1 cellular context compared by ENCODE assay signal in the genomic region with DNA sequence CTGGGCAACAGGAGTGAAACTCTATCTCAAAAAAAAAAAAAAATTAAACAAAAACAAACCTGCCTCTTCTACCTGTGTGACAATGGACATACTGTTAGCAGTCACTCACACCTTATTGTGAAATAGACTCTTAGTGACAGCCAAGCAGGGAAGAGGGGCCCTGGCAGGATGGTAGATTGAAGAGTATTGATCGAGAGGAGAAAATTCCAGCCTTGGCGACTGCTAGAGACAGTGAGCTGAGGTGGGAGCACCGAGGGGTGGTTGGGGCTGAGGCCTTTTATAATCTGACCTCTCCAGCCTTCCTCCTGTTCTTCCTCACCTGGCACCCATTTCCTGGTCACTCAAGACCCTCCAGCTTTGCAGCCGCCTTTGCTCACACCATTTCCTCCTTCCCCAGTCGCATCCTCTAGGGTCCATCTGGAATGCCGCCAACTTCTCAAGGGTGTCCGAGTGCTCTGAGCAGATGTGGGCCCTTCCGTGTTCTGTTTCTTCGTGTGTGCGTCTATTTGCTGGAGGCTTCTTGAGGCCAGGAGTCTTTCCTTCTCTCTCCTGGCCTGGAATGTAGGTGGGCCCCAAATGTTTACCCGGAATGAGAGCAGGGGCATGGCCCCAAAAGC.
TF ChIP-seq lines count a peak whose summit lies in the region.

No MANE protein-coding gene starts in this region.

TF ChIP-seq in HepG2, 621 proteins besides CTCF, POLR2A, EP300 and RAD21 (continued from another document and continues in another):
- TF ChIP-seq, protein P1, sequence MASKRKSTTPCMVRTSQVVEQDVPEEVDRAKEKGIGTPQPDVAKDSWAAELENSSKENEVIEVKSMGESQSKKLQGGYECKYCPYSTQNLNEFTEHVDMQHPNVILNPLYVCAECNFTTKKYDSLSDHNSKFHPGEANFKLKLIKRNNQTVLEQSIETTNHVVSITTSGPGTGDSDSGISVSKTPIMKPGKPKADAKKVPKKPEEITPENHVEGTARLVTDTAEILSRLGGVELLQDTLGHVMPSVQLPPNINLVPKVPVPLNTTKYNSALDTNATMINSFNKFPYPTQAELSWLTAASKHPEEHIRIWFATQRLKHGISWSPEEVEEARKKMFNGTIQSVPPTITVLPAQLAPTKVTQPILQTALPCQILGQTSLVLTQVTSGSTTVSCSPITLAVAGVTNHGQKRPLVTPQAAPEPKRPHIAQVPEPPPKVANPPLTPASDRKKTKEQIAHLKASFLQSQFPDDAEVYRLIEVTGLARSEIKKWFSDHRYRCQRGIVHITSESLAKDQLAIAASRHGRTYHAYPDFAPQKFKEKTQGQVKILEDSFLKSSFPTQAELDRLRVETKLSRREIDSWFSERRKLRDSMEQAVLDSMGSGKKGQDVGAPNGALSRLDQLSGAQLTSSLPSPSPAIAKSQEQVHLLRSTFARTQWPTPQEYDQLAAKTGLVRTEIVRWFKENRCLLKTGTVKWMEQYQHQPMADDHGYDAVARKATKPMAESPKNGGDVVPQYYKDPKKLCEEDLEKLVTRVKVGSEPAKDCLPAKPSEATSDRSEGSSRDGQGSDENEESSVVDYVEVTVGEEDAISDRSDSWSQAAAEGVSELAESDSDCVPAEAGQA (IDR thresholded peaks at IDR 0.05; ENCODE audit: low read depth) = no peak
- TF ChIP-seq, protein P1 (CRISPR knock-in tag; IDR thresholded peaks at IDR 0.05; ENCODE audit: borderline replicate concordance) = no peak
- TF ChIP-seq MBNL3 (CRISPR knock-in tag; conservative IDR thresholded peaks at IDR 0.05) (no peak), SRSF1 (optimal IDR thresholded peaks at IDR 0.05; ENCODE audit: low read depth, low read length) (no peak), ZIK1 (CRISPR knock-in tag; IDR thresholded peaks at IDR 0.05; ENCODE audit: borderline replicate concordance, low read depth) (no peak), ZC3H13 (CRISPR knock-in tag; IDR thresholded peaks at IDR 0.05) (no peak), PITX1 (CRISPR knock-in tag; IDR thresholded peaks at IDR 0.05) (0 out of 2 replicates have a peak, but pooled peaks have one; percentile 27), ZNF451 (CRISPR knock-in tag; IDR thresholded peaks at IDR 0.05) (no peak), AHR (CRISPR knock-in tag; IDR thresholded peaks at IDR 0.05) (no peak), SIX4 (CRISPR knock-in tag; IDR thresholded peaks at IDR 0.05) (peak; percentile 74; the same call in 1 of the 2 replicates), HNF4G (IDR thresholded peaks at IDR 0.05; ENCODE audit: borderline replicate concordance, low read depth, low read length) (peak; percentile 49; the same call in 1 of the 2 replicates), HNF4G (CRISPR knock-in tag; IDR thresholded peaks at IDR 0.05; ENCODE audit: borderline replicate concordance, low read depth) (no peak), ZNF777 (CRISPR knock-in tag; IDR thresholded peaks at IDR 0.05) (no peak), RNF2 (conservative IDR thresholded peaks at IDR 0.05; ENCODE audit: low read depth) (no peak), AGO2 (optimal IDR thresholded peaks at IDR 0.05; ENCODE audit: low read depth, low read length) (no peak), ZSCAN25 (CRISPR knock-in tag; IDR thresholded peaks at IDR 0.05) (no peak), PAWR (CRISPR knock-in tag; IDR thresholded peaks at IDR 0.05; ENCODE audit: borderline replicate concordance) (no peak), MAFG (CRISPR knock-in tag; IDR thresholded peaks at IDR 0.05) (no peak), PCBP1 (IDR thresholded peaks at IDR 0.05; ENCODE audit: borderline replicate concordance, low read depth, low read length) (no peak), ZNF703 (CRISPR knock-in tag; IDR thresholded peaks at IDR 0.05; ENCODE audit: borderline replicate concordance) (no peak), ZNF10 (CRISPR knock-in tag; IDR thresholded peaks at IDR 0.05; ENCODE audit: borderline replicate concordance, low read depth) (no peak), HNRNPL (IDR thresholded peaks at IDR 0.05; ENCODE audit: low read depth, low read length) (no peak), ASH2L (IDR thresholded peaks at IDR 0.05; ENCODE audit: insufficient read length, low read depth, low read length) (no peak), ZNF253 (CRISPR knock-in tag; IDR thresholded peaks at IDR 0.05; ENCODE audit: borderline replicate concordance) (no peak), BORCS8-MEF2B (CRISPR knock-in tag; IDR thresholded peaks at IDR 0.05) (no peak), CCDC6 (CRISPR knock-in tag; IDR thresholded peaks at IDR 0.05) (no peak), TCF12 (IDR thresholded peaks at IDR 0.05) (no peak), TCF12 (CRISPR knock-in tag; IDR thresholded peaks at IDR 0.05) (no peak), MTF2 (CRISPR knock-in tag; IDR thresholded peaks at IDR 0.05; ENCODE audit: borderline replicate concordance) (no peak), MEIS1 (CRISPR knock-in tag; IDR thresholded peaks at IDR 0.05; ENCODE audit: borderline replicate concordance) (peak; percentile 71; the same call in 1 of the 2 replicates)
- TF ChIP-seq, protein P2, sequence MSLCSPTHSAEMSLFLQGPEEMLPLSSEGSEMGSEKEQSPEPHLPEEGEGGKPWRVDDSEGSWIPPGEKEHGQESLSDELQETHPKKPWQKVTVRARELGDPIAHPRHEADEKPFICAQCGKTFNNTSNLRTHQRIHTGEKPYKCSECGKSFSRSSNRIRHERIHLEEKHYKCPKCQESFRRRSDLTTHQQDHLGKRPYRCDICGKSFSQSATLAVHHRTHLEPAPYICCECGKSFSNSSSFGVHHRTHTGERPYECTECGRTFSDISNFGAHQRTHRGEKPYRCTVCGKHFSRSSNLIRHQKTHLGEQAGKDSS (CRISPR knock-in tag; IDR thresholded peaks at IDR 0.05; ENCODE audit: borderline replicate concordance, low read depth) = no peak
- TF ChIP-seq, protein P3, sequence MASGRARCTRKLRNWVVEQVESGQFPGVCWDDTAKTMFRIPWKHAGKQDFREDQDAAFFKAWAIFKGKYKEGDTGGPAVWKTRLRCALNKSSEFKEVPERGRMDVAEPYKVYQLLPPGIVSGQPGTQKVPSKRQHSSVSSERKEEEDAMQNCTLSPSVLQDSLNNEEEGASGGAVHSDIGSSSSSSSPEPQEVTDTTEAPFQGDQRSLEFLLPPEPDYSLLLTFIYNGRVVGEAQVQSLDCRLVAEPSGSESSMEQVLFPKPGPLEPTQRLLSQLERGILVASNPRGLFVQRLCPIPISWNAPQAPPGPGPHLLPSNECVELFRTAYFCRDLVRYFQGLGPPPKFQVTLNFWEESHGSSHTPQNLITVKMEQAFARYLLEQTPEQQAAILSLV (CRISPR knock-in tag; IDR thresholded peaks at IDR 0.05; ENCODE audit: borderline replicate concordance) = no peak
- TF ChIP-seq, protein P4, sequence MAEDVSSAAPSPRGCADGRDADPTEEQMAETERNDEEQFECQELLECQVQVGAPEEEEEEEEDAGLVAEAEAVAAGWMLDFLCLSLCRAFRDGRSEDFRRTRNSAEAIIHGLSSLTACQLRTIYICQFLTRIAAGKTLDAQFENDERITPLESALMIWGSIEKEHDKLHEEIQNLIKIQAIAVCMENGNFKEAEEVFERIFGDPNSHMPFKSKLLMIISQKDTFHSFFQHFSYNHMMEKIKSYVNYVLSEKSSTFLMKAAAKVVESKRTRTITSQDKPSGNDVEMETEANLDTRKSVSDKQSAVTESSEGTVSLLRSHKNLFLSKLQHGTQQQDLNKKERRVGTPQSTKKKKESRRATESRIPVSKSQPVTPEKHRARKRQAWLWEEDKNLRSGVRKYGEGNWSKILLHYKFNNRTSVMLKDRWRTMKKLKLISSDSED (CRISPR knock-in tag; IDR thresholded peaks at IDR 0.05) = no peak
- TF ChIP-seq, protein P5, sequence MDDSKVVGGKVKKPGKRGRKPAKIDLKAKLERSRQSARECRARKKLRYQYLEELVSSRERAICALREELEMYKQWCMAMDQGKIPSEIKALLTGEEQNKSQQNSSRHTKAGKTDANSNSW (CRISPR knock-in tag; IDR thresholded peaks at IDR 0.05; ENCODE audit: borderline replicate concordance) = no peak
- TF ChIP-seq, protein P6, sequence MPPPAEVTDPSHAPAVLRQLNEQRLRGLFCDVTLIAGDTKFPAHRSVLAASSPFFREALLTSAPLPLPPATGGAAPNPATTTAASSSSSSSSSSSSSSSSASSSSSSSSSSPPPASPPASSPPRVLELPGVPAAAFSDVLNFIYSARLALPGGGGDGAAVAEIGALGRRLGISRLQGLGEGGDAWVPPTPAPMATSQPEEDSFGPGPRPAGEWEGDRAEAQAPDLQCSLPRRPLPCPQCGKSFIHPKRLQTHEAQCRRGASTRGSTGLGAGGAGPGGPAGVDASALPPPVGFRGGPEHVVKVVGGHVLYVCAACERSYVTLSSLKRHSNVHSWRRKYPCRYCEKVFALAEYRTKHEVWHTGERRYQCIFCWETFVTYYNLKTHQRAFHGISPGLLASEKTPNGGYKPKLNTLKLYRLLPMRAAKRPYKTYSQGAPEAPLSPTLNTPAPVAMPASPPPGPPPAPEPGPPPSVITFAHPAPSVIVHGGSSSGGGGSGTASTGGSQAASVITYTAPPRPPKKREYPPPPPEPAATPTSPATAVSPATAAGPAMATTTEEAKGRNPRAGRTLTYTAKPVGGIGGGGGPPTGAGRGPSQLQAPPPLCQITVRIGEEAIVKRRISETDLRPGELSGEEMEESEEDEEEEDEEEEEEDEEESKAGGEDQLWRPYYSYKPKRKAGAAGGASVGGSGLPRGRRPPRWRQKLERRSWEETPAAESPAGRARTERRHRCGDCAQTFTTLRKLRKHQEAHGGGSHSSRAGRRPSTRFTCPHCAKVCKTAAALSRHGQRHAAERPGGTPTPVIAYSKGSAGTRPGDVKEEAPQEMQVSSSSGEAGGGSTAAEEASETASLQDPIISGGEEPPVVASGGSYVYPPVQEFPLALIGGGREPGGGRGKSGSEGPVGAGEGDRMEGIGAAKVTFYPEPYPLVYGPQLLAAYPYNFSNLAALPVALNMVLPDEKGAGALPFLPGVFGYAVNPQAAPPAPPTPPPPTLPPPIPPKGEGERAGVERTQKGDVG (CRISPR knock-in tag; IDR thresholded peaks at IDR 0.05; ENCODE audit: borderline replicate concordance) = no peak
- TF ChIP-seq, protein P7, sequence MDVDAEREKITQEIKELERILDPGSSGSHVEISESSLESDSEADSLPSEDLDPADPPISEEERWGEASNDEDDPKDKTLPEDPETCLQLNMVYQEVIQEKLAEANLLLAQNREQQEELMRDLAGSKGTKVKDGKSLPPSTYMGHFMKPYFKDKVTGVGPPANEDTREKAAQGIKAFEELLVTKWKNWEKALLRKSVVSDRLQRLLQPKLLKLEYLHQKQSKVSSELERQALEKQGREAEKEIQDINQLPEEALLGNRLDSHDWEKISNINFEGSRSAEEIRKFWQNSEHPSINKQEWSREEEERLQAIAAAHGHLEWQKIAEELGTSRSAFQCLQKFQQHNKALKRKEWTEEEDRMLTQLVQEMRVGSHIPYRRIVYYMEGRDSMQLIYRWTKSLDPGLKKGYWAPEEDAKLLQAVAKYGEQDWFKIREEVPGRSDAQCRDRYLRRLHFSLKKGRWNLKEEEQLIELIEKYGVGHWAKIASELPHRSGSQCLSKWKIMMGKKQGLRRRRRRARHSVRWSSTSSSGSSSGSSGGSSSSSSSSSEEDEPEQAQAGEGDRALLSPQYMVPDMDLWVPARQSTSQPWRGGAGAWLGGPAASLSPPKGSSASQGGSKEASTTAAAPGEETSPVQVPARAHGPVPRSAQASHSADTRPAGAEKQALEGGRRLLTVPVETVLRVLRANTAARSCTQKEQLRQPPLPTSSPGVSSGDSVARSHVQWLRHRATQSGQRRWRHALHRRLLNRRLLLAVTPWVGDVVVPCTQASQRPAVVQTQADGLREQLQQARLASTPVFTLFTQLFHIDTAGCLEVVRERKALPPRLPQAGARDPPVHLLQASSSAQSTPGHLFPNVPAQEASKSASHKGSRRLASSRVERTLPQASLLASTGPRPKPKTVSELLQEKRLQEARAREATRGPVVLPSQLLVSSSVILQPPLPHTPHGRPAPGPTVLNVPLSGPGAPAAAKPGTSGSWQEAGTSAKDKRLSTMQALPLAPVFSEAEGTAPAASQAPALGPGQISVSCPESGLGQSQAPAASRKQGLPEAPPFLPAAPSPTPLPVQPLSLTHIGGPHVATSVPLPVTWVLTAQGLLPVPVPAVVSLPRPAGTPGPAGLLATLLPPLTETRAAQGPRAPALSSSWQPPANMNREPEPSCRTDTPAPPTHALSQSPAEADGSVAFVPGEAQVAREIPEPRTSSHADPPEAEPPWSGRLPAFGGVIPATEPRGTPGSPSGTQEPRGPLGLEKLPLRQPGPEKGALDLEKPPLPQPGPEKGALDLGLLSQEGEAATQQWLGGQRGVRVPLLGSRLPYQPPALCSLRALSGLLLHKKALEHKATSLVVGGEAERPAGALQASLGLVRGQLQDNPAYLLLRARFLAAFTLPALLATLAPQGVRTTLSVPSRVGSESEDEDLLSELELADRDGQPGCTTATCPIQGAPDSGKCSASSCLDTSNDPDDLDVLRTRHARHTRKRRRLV (CRISPR knock-in tag; IDR thresholded peaks at IDR 0.05) = no peak
- TF ChIP-seq, protein P8, sequence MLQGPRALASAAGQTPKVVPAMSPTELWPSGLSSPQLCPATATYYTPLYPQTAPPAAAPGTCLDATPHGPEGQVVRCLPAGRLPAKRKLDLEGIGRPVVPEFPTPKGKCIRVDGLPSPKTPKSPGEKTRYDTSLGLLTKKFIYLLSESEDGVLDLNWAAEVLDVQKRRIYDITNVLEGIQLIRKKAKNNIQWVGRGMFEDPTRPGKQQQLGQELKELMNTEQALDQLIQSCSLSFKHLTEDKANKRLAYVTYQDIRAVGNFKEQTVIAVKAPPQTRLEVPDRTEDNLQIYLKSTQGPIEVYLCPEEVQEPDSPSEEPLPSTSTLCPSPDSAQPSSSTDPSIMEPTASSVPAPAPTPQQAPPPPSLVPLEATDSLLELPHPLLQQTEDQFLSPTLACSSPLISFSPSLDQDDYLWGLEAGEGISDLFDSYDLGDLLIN (CRISPR knock-in tag; IDR thresholded peaks at IDR 0.05; ENCODE audit: borderline replicate concordance) = no peak
- TF ChIP-seq, protein P9, sequence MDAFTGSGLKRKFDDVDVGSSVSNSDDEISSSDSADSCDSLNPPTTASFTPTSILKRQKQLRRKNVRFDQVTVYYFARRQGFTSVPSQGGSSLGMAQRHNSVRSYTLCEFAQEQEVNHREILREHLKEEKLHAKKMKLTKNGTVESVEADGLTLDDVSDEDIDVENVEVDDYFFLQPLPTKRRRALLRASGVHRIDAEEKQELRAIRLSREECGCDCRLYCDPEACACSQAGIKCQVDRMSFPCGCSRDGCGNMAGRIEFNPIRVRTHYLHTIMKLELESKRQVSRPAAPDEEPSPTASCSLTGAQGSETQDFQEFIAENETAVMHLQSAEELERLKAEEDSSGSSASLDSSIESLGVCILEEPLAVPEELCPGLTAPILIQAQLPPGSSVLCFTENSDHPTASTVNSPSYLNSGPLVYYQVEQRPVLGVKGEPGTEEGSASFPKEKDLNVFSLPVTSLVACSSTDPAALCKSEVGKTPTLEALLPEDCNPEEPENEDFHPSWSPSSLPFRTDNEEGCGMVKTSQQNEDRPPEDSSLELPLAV (CRISPR knock-in tag; conservative IDR thresholded peaks at IDR 0.05; ENCODE audit: low read depth) = no peak
